18 cellular contexts compared by ENCODE assay signal in genomic region chr2:158828378-158829136, GRCh38. TPM values are rescaled to one million over a fixed set of nuclear protein-coding genes. Genes with fewer than 3 reads are reported as not detected.
DNase-seq lines count a peak whose midpoint lies in the region; ATAC-seq, FAIRE-seq and TF ChIP-seq lines count a peak whose summit lies in the region.
"Had no signal": no experiment of that assay in that cellular context is flagged by ENCODE, and none has a peak within 500 bp of the region (broad histone marks: within the 10 kb centered on the region; RNA-seq: fewer than 3 reads in every experiment).

No MANE protein-coding gene starts in this region.

- peak; percentile 95 for FAIRE-seq in islet of Langerhans (lab: Jason Lieb, UNC)

- H3K4me2 ChIP-seq in neural progenitor cell, result no peak overlapping the region

- H3K9me3 Mint-ChIP-seq in neural progenitor cell, result no peaks in the 10 kb centered on the region
- H3K9me3 Mint-ChIP-seq: activated naive CD4-positive, alpha-beta T cell treated with anti-CD3 and anti-CD28 coated beads, Interleukin-2, amount 50 U/mL, for 24 hours; naive thymus-derived CD8-positive, alpha-beta T cell had no signal

- H3K27ac ChIP-seq in body of pancreas, result peak overlapping the region; percentile 0 to 66 (median 48)
- H3K27ac ChIP-seq in neural progenitor cell, result no peak overlapping the region
- H3K27ac ChIP-seq: epithelial cell of prostate, left ventricle myocardium inferior, upper lobe of right lung had no signal

- TF ChIP-seq POLR2A in body of pancreas (IDR thresholded peaks at IDR 0.05), result no peak

- intact Hi-C loops in body of pancreas (cut with DNase I), result no loop called here
- intact Hi-C loops in sciatic nerve (cut with DNase I), result no loop called here

- H3K9me3 ChIP-seq in body of pancreas, result no peaks in the 10 kb centered on the region
- no peaks in the 10 kb centered on the region for H3K9me3 ChIP-seq in neural progenitor cell (ENCODE audit: low read depth)
- H3K9me3 ChIP-seq: HAP-1, left ventricle myocardium inferior, upper lobe of right lung had no signal

- H3K4me3 Mint-ChIP-seq in neural progenitor cell, result no peak overlapping the region
- H3K4me3 Mint-ChIP-seq: activated naive CD4-positive, alpha-beta T cell treated with anti-CD3 and anti-CD28 coated beads, Interleukin-2, amount 50 U/mL, for 24 hours; naive thymus-derived CD8-positive, alpha-beta T cell; T-helper 17 cell had no signal

- H3K27me3 Mint-ChIP-seq in neural progenitor cell (ENCODE audit: insufficient read depth, low read depth), result no peaks in the 10 kb centered on the region

- H3K79me2 ChIP-seq in neural progenitor cell (ENCODE audit: low read depth), result no peaks in the 10 kb centered on the region

- no peak overlapping the region for H3K27ac Mint-ChIP-seq in neural progenitor cell
- H3K27ac Mint-ChIP-seq: activated naive CD4-positive, alpha-beta T cell treated with anti-CD3 and anti-CD28 coated beads, Interleukin-2, amount 50 U/mL, for 24 hours; naive thymus-derived CD8-positive, alpha-beta T cell; T-helper 17 cell had no signal

- no peak overlapping the region for H3K9ac ChIP-seq in neural progenitor cell

- peaks cover 17% of the 10 kb centered on the region for H3K4me1 Mint-ChIP-seq in neural progenitor cell
- H3K4me1 Mint-ChIP-seq: activated naive CD4-positive, alpha-beta T cell treated with anti-CD3 and anti-CD28 coated beads, Interleukin-2, amount 50 U/mL, for 24 hours; naive thymus-derived CD8-positive, alpha-beta T cell; T-helper 17 cell had no signal

- H3K27me3 ChIP-seq in body of pancreas (no peaks in the 10 kb centered on the region), neural progenitor cell (no peaks in the 10 kb centered on the region)
- H3K27me3 ChIP-seq: upper lobe of right lung had no signal

- no peaks in the 10 kb centered on the region for H3K36me3 Mint-ChIP-seq in neural progenitor cell
- H3K36me3 Mint-ChIP-seq: activated naive CD4-positive, alpha-beta T cell treated with anti-CD3 and anti-CD28 coated beads, Interleukin-2, amount 50 U/mL, for 24 hours; naive thymus-derived CD8-positive, alpha-beta T cell had no signal

- DNase-seq in GM03348 (ENCODE audit: low spot score) (peak; percentile 55), body of pancreas (no peak), sciatic nerve (ENCODE audit: low spot score) (no peak), neural progenitor cell (ENCODE audit: low spot score) (no peak), NCI-H510A (lab: John Stamatoyannopoulos, UW) (no peak)
- DNase-seq: DMS153; hippocampal formation; left ventricle myocardium inferior; naive thymus-derived CD8-positive, alpha-beta T cell; NCI-H1092 treated with DMSO at 0.1 percent for 48 hours; T-helper 17 cell; upper lobe of right lung had no signal

- peaks cover 6% of the 10 kb centered on the region for H3F3A ChIP-seq in neural progenitor cell (ENCODE audit: low read depth)

- TF ChIP-seq CTCF in body of pancreas (IDR thresholded peaks at IDR 0.05) (no peak), neural progenitor cell (IDR thresholded peaks at IDR 0.05) (no peak)

- H3K4me3 ChIP-seq in body of pancreas, result no peak overlapping the region
- no peak overlapping the region for H3K4me3 ChIP-seq in neural progenitor cell
- H3K4me3 ChIP-seq: HAP-1, left ventricle myocardium inferior, upper lobe of right lung had no signal

- no peak overlapping the region for H2AFZ ChIP-seq in neural progenitor cell (replicated peaks)

- H3K36me3 ChIP-seq in body of pancreas (replicated peaks in 1 of 2; ENCODE audit: insufficient read depth in 1 of 2, low read depth in 2 of 2), result no peaks in the 10 kb centered on the region
- no peaks in the 10 kb centered on the region for H3K36me3 ChIP-seq in neural progenitor cell
- H3K36me3 ChIP-seq: HAP-1, left ventricle myocardium inferior, upper lobe of right lung had no signal

- peaks cover 20% of the 10 kb centered on the region for H3K4me1 ChIP-seq in body of pancreas
- H3K4me1 ChIP-seq in neural progenitor cell, result peaks cover 5% of the 10 kb centered on the region
- H3K4me1 ChIP-seq: upper lobe of right lung had no signal

- H4K20me1 ChIP-seq in neural progenitor cell (ENCODE audit: low read depth), result no peaks in the 10 kb centered on the region

- 33 to 40% methylated on average over 4 of the region's 4 CpGs for WGBS in body of pancreas, 2 donors

- ATAC-seq in body of pancreas, result peak; percentile 56
- peak; percentile 62 for ATAC-seq in sciatic nerve
- no peak for ATAC-seq in GM21526 (IDR thresholded peaks at IDR 0.05; ENCODE audit: low FRiP score, unreplicated experiment)
- ATAC-seq in GM19324 (IDR thresholded peaks at IDR 0.05; ENCODE audit: low FRiP score, unreplicated experiment), result no peak
- ATAC-seq: naive thymus-derived CD8-positive, alpha-beta T cell; T-helper 17 cell; upper lobe of right lung had no signal

RNA-seq across cellular contexts. Expression of gene DAPL1, which starts 33.4 kb away (rescaled TPM):
- 1 to 10 TPM; 8.6 to 9.9 TPM for total RNA-seq in body of pancreas
- total RNA-seq in sciatic nerve, result not detected
- total RNA-seq in neural progenitor cell (ENCODE audit: low replicate concordance), result not detected in 2 replicates
- total RNA-seq: left ventricle myocardium inferior; naive thymus-derived CD8-positive, alpha-beta T cell; T-helper 17 cell; upper lobe of right lung had no signal

Comparison
In these comparisons a context has a peak if more than half of its experiments do, and no peak if none do; other contexts are left out.
1. ATAC-seq: peak in body of pancreas (single experiment) and sciatic nerve (single experiment); none in GM21526 (single experiment) and GM19324 (single experiment).